In genomic region chr4:153207561-153207960, GRCh38 we compare ENCODE assay signal across 9 cellular contexts. TPM values are rescaled to one million over a fixed set of nuclear protein-coding genes. Genes with fewer than 3 reads are reported as not detected.
DNase-seq lines count a peak whose midpoint lies in the region; ATAC-seq and TF ChIP-seq lines count a peak whose summit lies in the region.
"Had no signal": no experiment of that assay in that cellular context is flagged by ENCODE, and none has a peak within 500 bp of the region (broad histone marks: within the 10 kb centered on the region; RNA-seq: fewer than 3 reads in every experiment).

No MANE protein-coding gene starts in this region.

- H3K27ac ChIP-seq in gastroesophageal sphincter (no peak overlapping the region), parathyroid adenoma (no peak overlapping the region)
- H3K27ac ChIP-seq: epithelial cell of prostate had no signal

- H3K9ac ChIP-seq in parathyroid adenoma = no peak overlapping the region

- H3K4me2 ChIP-seq in parathyroid adenoma (ENCODE audit: low read length) = no peak overlapping the region

- H3K36me3 ChIP-seq in gastroesophageal sphincter = no peaks in the 10 kb centered on the region
- H3K36me3 ChIP-seq in parathyroid adenoma (ENCODE audit: control insufficient read depth, insufficient read depth, low read length) = no peaks in the 10 kb centered on the region

- ATAC-seq in gastroesophageal sphincter (peak; percentile 54), HG02981 (IDR thresholded peaks at IDR 0.05; ENCODE audit: unreplicated experiment) (no peak), GM21381 (IDR thresholded peaks at IDR 0.05; ENCODE audit: unreplicated experiment) (no peak), GM18861 (IDR thresholded peaks at IDR 0.05; ENCODE audit: unreplicated experiment) (no peak)

- no peaks in the 10 kb centered on the region for H3K79me2 ChIP-seq in parathyroid adenoma

- H3K9me3 ChIP-seq in gastroesophageal sphincter = no peaks in the 10 kb centered on the region
- H3K9me3 ChIP-seq in parathyroid adenoma (ENCODE audit: control insufficient read depth, low read length) = no peaks in the 10 kb centered on the region

- WGBS in gastroesophageal sphincter (ENCODE audit: low coverage in 1 of 2), 2 donors = 0 to 19% methylated on average over 2 to 7 of the region's 7 CpGs

- H2AFZ ChIP-seq in parathyroid adenoma = no peak overlapping the region

- H3K27me3 ChIP-seq in gastroesophageal sphincter (no peaks in the 10 kb centered on the region), parathyroid adenoma (ENCODE audit: control insufficient read depth, insufficient read depth, low read length) (no peaks in the 10 kb centered on the region)

- no peak for TF ChIP-seq EP300 in gastroesophageal sphincter (IDR thresholded peaks at IDR 0.05)

- H3K4me3 ChIP-seq in gastroesophageal sphincter (no peak overlapping the region), parathyroid adenoma (ENCODE audit: low read depth, low read length) (no peak overlapping the region)

- peaks cover 0 to 7% (median 0%) of the 10 kb centered on the region in 3 donors for H3K4me1 ChIP-seq in gastroesophageal sphincter
- H3K4me1 ChIP-seq in parathyroid adenoma = peaks cover 10% of the 10 kb centered on the region

- TF ChIP-seq POLR2A in gastroesophageal sphincter (IDR thresholded peaks at IDR 0.05) = no peak

- DNase-seq in ELF-1 (ENCODE audit: low read depth, low spot score) = peak; percentile 52
- DNase-seq in SK-N-DZ (ENCODE audit: low spot score) = peak; percentile 9
- no peak for DNase-seq in activated CD8-positive, alpha-beta memory T cell treated with anti-CD3 and anti-CD28 coated beads for 24 hours

- TF ChIP-seq CTCF in gastroesophageal sphincter (IDR thresholded peaks at IDR 0.05) (peak; percentile 44 to 69 (median 57)), parathyroid adenoma (IDR thresholded peaks at IDR 0.05) (peak; percentile 49)

RNA-seq across cellular contexts. Expression of gene TRIM2, which starts 3.3 kb away (rescaled TPM):
- polyA plus RNA-seq in SK-N-DZ (2014; cell fraction: cytosol; rRNA removed) = 27.6 and 36.5 TPM in 2 replicates
- polyA plus RNA-seq in SK-N-DZ (2014; cell fraction: nucleus; rRNA removed) = 18.9 and 20.8 TPM in 2 replicates
- total RNA-seq in gastroesophageal sphincter = 10 to 100 TPM; 31.2 to 59.2 (median 44.4) TPM
